In genomic region chr3:56795097-56795806, GRCh38 we compare ENCODE assay signal across 11 cellular contexts. TPM values are rescaled to one million over a fixed set of nuclear protein-coding genes. Genes with fewer than 3 reads are reported as not detected.
DNase-seq lines count a peak whose midpoint lies in the region; ATAC-seq and TF ChIP-seq lines count a peak whose summit lies in the region.
"Had no signal": no experiment of that assay in that cellular context is flagged by ENCODE, and none has a peak within 500 bp of the region (broad histone marks: within the 10 kb centered on the region; RNA-seq: fewer than 3 reads in every experiment).

No MANE protein-coding gene starts in this region.

- H3K23ac ChIP-seq in IMR-90 (ENCODE audit: low read depth, low read length), result no peak overlapping the region

- peaks cover 6% of the 10 kb centered on the region for H3K4me1 ChIP-seq in IMR-90 (ENCODE audit: control insufficient read depth, insufficient read depth, low read length)
- H3K4me1 ChIP-seq in esophagus squamous epithelium, result peaks cover 29 to 84% (median 41%) of the 10 kb centered on the region in 3 donors
- peaks cover 0 to 54% (median 31%) of the 10 kb centered on the region in 4 donors for H3K4me1 ChIP-seq in sigmoid colon

- H2BK15ac ChIP-seq in IMR-90 (ENCODE audit: low read depth, low read length), result no peak overlapping the region

- H3K36me3 ChIP-seq in IMR-90 (ENCODE audit: control insufficient read depth, insufficient read depth, low read length) (no peaks in the 10 kb centered on the region), esophagus squamous epithelium (no peaks in the 10 kb centered on the region), sigmoid colon (no peaks in the 10 kb centered on the region)

- no TSS peak for BruUV-seq in IMR-90 (replicated peaks; lab: Mats Ljungman, UMichigan)

- H3K9ac ChIP-seq in IMR-90 (ENCODE audit: low read depth, low read length), result no peak overlapping the region
- H3K9ac ChIP-seq: KMS-11 had no signal

- no peak overlapping the region for H3K4me3 ChIP-seq in IMR-90 (ENCODE audit: insufficient read depth, low read depth, low read length)
- H3K4me3 ChIP-seq in esophagus squamous epithelium, result no peak overlapping the region
- H3K4me3 ChIP-seq in sigmoid colon, result no peak overlapping the region
- H3K4me3 ChIP-seq: skin epidermis had no signal

- no peak overlapping the region for H2BK5ac ChIP-seq in IMR-90 (ENCODE audit: low read depth, low read length, poor library complexity, severe bottlenecking)

- CTCF ChIA-PET in IMR-90 (lab: Yijun Ruan, JAX), result interaction anchor here (1.0 kb wide), 1 partner anchor 9 kb away, joined by 4 read pairs; no protein-coding TSS in a partner anchor
- CTCF ChIA-PET in activated CD8-positive, alpha-beta memory T cell treated with anti-CD3 and anti-CD28 coated beads, Interleukin-2, amount 10 ng/mL, durations not matched to agents 7 days and 5 days (lab: Charles Lee), result interaction anchor here (8.2 to 10.3 kb wide), 3 partner anchors 12 to 193 kb away, joined by 128 to 203 read pairs (median 147); no protein-coding TSS in a partner anchor

- peaks cover 3% of the 10 kb centered on the region for H3K9me3 Mint-ChIP-seq in activated CD8-positive, alpha-beta memory T cell treated with anti-CD3 and anti-CD28 coated beads, Interleukin-2, amount 10 ng/mL, durations not matched to agents 7 days and 5 days (ENCODE audit: low read depth)
- no peaks in the 10 kb centered on the region for H3K9me3 Mint-ChIP-seq in chondrocyte (ENCODE audit: low read depth)

- H3K27ac ChIP-seq in IMR-90 (ENCODE audit: insufficient read depth, low read length) (no peak overlapping the region), esophagus squamous epithelium (peak overlapping the region; percentile 23 to 69 (median 59)), sigmoid colon (peak overlapping the region in 3 of 4 donors; percentile 8 to 51 (median 22))

- peak overlapping the region; percentile 19; the same call in 1 of the 2 replicates for H4K5ac ChIP-seq in IMR-90 (ENCODE audit: low read depth, low read length)

- H2AK9ac ChIP-seq in IMR-90 (replicated peaks; ENCODE audit: low read depth, low read length, poor library complexity), result no peak overlapping the region

- intact Hi-C loops in IMR-90 (cut with micrococcal nuclease), result no loop called here
- intact Hi-C loops in esophagus squamous epithelium (cut with DNase I), result loop anchor here (5.0 kb wide), 1 partner anchor 93 kb away; no protein-coding TSS in a partner anchor
- intact Hi-C loops in sigmoid colon (cut with DNase I), result no loop called here

- H3K4ac ChIP-seq in IMR-90 (ENCODE audit: low read depth, low read length), result no peak overlapping the region

- H2BK20ac ChIP-seq in IMR-90 (ENCODE audit: low read depth, low read length), result peak overlapping the region; percentile 8; the same call in 1 of the 2 replicates

- 0 out of 2 replicates have a peak overlapping the region, but pooled peaks have one; percentile 31 for H3K18ac ChIP-seq in IMR-90 (ENCODE audit: low read depth, low read length)

- peak overlapping the region; percentile 81 for H3K27ac Mint-ChIP-seq in activated CD8-positive, alpha-beta memory T cell treated with anti-CD3 and anti-CD28 coated beads, Interleukin-2, amount 10 ng/mL, durations not matched to agents 7 days and 5 days
- no peak overlapping the region for H3K27ac Mint-ChIP-seq in chondrocyte (ENCODE audit: unreplicated experiment)

- no peak overlapping the region for H3K56ac ChIP-seq in IMR-90 (ENCODE audit: extremely low read depth, insufficient read depth, low read length)

- TF ChIP-seq CTCF in IMR-90 (conservative IDR thresholded peaks at IDR 0.05; ENCODE audit: low read depth, low read length) (no peak), esophagus squamous epithelium (IDR thresholded peaks at IDR 0.05) (no peak), sigmoid colon (IDR thresholded peaks at IDR 0.05) (no peak), chondrocyte (IDR thresholded peaks at IDR 0.05) (no peak)

- peak overlapping the region; percentile 13; the same call in 1 of the 2 replicates for H3K14ac ChIP-seq in IMR-90 (replicated peaks; ENCODE audit: low read depth, low read length)

- 0 out of 2 replicates have a peak, but pooled peaks cover 2% of the 10 kb centered on the region for H3K9me1 ChIP-seq in IMR-90 (ENCODE audit: insufficient read depth, low read length)

- H3K4me3 Mint-ChIP-seq in activated CD8-positive, alpha-beta memory T cell treated with anti-CD3 and anti-CD28 coated beads, Interleukin-2, amount 10 ng/mL, durations not matched to agents 7 days and 5 days, result peak overlapping the region; percentile 56
- H3K4me3 Mint-ChIP-seq in chondrocyte (ENCODE audit: unreplicated experiment), result no peak overlapping the region

- peak overlapping the region in 1 of 2 experiments; percentile 44; a peak in 2 of 4 replicates for H4K8ac ChIP-seq in IMR-90 (ENCODE audit: low read depth in 2 of 2, low read length in 2 of 2)

- H4K20me1 ChIP-seq in IMR-90 (ENCODE audit: insufficient read depth, low read length), result no peaks in the 10 kb centered on the region

- TF ChIP-seq EP300 in sigmoid colon (IDR thresholded peaks at IDR 0.05), result no peak

- in situ Hi-C loops in IMR-90 (cut with MboI; ENCODE audit: low sequenced_read_pairs), result loop anchor here (5.0 to 10.0 kb wide), 2 partner anchors 90 to 192 kb away; no protein-coding TSS in a partner anchor

- H3K79me1 ChIP-seq in IMR-90 (ENCODE audit: low read depth in 1 of 2, low read length in 2 of 2), result 0 out of 4 replicates have a peak, but pooled peaks cover 2 to 3% of the 10 kb centered on the region in 2 experiments

- peaks cover 57% of the 10 kb centered on the region for H3K36me3 Mint-ChIP-seq in activated CD8-positive, alpha-beta memory T cell treated with anti-CD3 and anti-CD28 coated beads, Interleukin-2, amount 10 ng/mL, durations not matched to agents 7 days and 5 days
- no peaks in the 10 kb centered on the region for H3K36me3 Mint-ChIP-seq in chondrocyte (ENCODE audit: low read depth)

- H2AFZ ChIP-seq in IMR-90 (replicated peaks; ENCODE audit: low read length, poor library complexity), result no peak overlapping the region

- H3K27me3 ChIP-seq in IMR-90 (ENCODE audit: control insufficient read depth, insufficient read depth, low read length) (no peaks in the 10 kb centered on the region), esophagus squamous epithelium (no peaks in the 10 kb centered on the region), sigmoid colon (no peaks in the 10 kb centered on the region)
- H3K27me3 ChIP-seq: testis had no signal

- peak overlapping the region; percentile 44 for H2BK120ac ChIP-seq in IMR-90 (ENCODE audit: low read depth, low read length)

- peaks cover 73% of the 10 kb centered on the region for H3K4me1 Mint-ChIP-seq in activated CD8-positive, alpha-beta memory T cell treated with anti-CD3 and anti-CD28 coated beads, Interleukin-2, amount 10 ng/mL, durations not matched to agents 7 days and 5 days
- peaks cover under 1% of the 10 kb centered on the region for H3K4me1 Mint-ChIP-seq in chondrocyte (ENCODE audit: low read depth)

- no CpG with 5 or more reads among the region's 7 CpGs for WGBS in IMR-90 (ENCODE audit: extremely low coverage in 2 of 2, insufficient read length in 1 of 2), 2 experiments
- WGBS in esophagus squamous epithelium, 2 donors, result 71% methylated on average over 6 to 7 of the region's 7 CpGs
- WGBS in sigmoid colon, 2 donors, result 68 to 79% methylated on average over 7 of the region's 7 CpGs

- no peak for TF ChIP-seq RAD21 in IMR-90 (IDR thresholded peaks at IDR 0.05; ENCODE audit: low read length)

- peak; percentile 31; the same call in 1 of the 2 replicates for ATAC-seq in IMR-90 (ENCODE audit: low read depth)
- no peak for ATAC-seq in activated CD8-positive, alpha-beta memory T cell treated with anti-CD3 and anti-CD28 coated beads, Interleukin-2, amount 10 ng/mL, durations not matched to agents 7 days and 5 days

- H3K9me3 ChIP-seq in IMR-90 (ENCODE audit: control insufficient read depth, insufficient read depth, low read length), result no peaks in the 10 kb centered on the region
- no peaks in the 10 kb centered on the region for H3K9me3 ChIP-seq in esophagus squamous epithelium
- H3K9me3 ChIP-seq in sigmoid colon, result no peaks in the 10 kb centered on the region
- H3K9me3 ChIP-seq: testis had no signal

- peak; percentile 44 for DNase-seq in IMR-90
- no peak for DNase-seq in activated CD8-positive, alpha-beta memory T cell treated with anti-CD3 and anti-CD28 coated beads, Interleukin-2, amount 10 ng/mL, durations not matched to agents 7 days and 5 days
- DNase-seq in esophagus squamous epithelium (lab: John Stamatoyannopoulos, UW), result no peak
- peak; percentile 53 for DNase-seq in sigmoid colon
- no peak for DNase-seq in chondrocyte (ENCODE audit: low spot score)
- no peak for DNase-seq in SKM-1 treated with dmso at 0.1 percent for 144 hours (lab: John Stamatoyannopoulos, UW; ENCODE audit: unreplicated experiment)
- DNase-seq in nucleus accumbens (lab: John Stamatoyannopoulos, UW), result no peak
- no peak for DNase-seq in NCI-H446 treated with DMSO at 0.1 percent for 48 hours (lab: John Stamatoyannopoulos, UW)
- DNase-seq: testis had no signal

- no peak overlapping the region; the same call in 1 of the 2 replicates for H4K91ac ChIP-seq in IMR-90 (ENCODE audit: insufficient read depth, low read depth, low read length)

- POLR2A ChIA-PET in IMR-90 (lab: Charles Lee; ENCODE audit: unreplicated experiment), result no interaction called here

- H3K4me2 ChIP-seq in IMR-90 (ENCODE audit: low read depth, low read length), result no peak overlapping the region

- dilution Hi-C loops in IMR-90 (cut with HindIII; ENCODE audit: low sequenced_read_pairs, unreplicated experiment), result no loop called here

- H2AK5ac ChIP-seq in IMR-90 (ENCODE audit: low read depth, low read length), result no peak overlapping the region

- TF ChIP-seq POLR2A in IMR-90 (IDR thresholded peaks at IDR 0.05; ENCODE audit: low read depth, low read length) (no peak), esophagus squamous epithelium (IDR thresholded peaks at IDR 0.05) (no peak), sigmoid colon (IDR thresholded peaks at IDR 0.05) (no peak)

- H3K27me3 Mint-ChIP-seq in activated CD8-positive, alpha-beta memory T cell treated with anti-CD3 and anti-CD28 coated beads, Interleukin-2, amount 10 ng/mL, durations not matched to agents 7 days and 5 days, result no peaks in the 10 kb centered on the region
- H3K27me3 Mint-ChIP-seq in chondrocyte (ENCODE audit: low read depth), result peaks cover 3% of the 10 kb centered on the region

RNA-seq across cellular contexts. Expression of gene ARHGEF3, which starts 6.5 kb away (rescaled TPM):
- total RNA-seq in IMR-90 (2012; rRNA removed), result 2.3 and 2.5 TPM in 2 replicates
- 2.1 and 2.4 TPM in 2 replicates for polyA plus RNA-seq in IMR-90 (2012; rRNA removed)
- polyA plus RNA-seq in IMR-90 (2012; cell fraction: cytosol; rRNA removed), result 1.2 and 1.9 TPM in 2 replicates
- polyA plus RNA-seq in IMR-90 (2012; cell fraction: nucleus; rRNA removed; ENCODE audit: low replicate concordance), result 0.71 and 2.2 TPM in 2 replicates
- total RNA-seq in activated CD8-positive, alpha-beta memory T cell treated with anti-CD3 and anti-CD28 coated beads, Interleukin-2, amount 10 ng/mL, durations not matched to agents 7 days and 5 days, result 10 to 100 TPM; 94.0 to 96.4 TPM
- total RNA-seq in esophagus squamous epithelium, result 10 to 100 TPM; 20.6 to 26.3 (median 24.7) TPM
- 10 to 100 TPM; 20.3 to 34.2 (median 24.5) TPM for total RNA-seq in sigmoid colon
- polyA plus RNA-seq in sigmoid colon, result 10 to 100 TPM in 1 of 3 donors, 1 to 10 TPM in 2; 5.3 to 17.9 (median 7.8) TPM
- 2.8 to 6.9 TPM (median 5.2 TPM) in 3 replicates for total RNA-seq in chondrocyte

Comparison
In these comparisons a context has a peak if more than half of its experiments do, and no peak if none do; other contexts are left out.
1. DNase-seq: peak in IMR-90 (single experiment) and sigmoid colon (single experiment); none in activated CD8-positive, alpha-beta memory T cell treated with anti-CD3 and anti-CD28 coated beads, Interleukin-2, amount 10 ng/mL, durations not matched to agents 7 days and 5 days (single experiment), esophagus squamous epithelium (single experiment), chondrocyte (single experiment), SKM-1 treated with dmso at 0.1 percent for 144 hours (single experiment), nucleus accumbens (0 of 56) and NCI-H446 treated with DMSO at 0.1 percent for 48 hours (single experiment).